29 cellular contexts compared by ENCODE assay signal in genomic region chrX:17869580-17869979, GRCh38.
"Had no signal": no experiment of that assay in that cellular context is flagged by ENCODE, and none has a peak within 500 bp of the region (broad histone marks: within the 10 kb centered on the region; RNA-seq: fewer than 3 reads in every experiment).

No MANE protein-coding gene starts in this region.

- H3K9me3 ChIP-seq: stomach, suprapubic skin, testis, thoracic aorta, thyroid gland, tibial artery, transverse colon, upper lobe of left lung, upper lobe of right lung, uterus, vagina had no signal

- H3K4me1 ChIP-seq: stomach, suprapubic skin, testis, thyroid gland, tibial artery, tibial nerve, transverse colon, upper lobe of left lung, upper lobe of right lung, uterus, vagina had no signal

- H3K27ac ChIP-seq: stomach, suprapubic skin, testis, thoracic aorta, thyroid gland, tibial artery, tibial nerve, transverse colon, upper lobe of left lung, upper lobe of right lung, uterus, vagina had no signal

- H3K4me1 Mint-ChIP-seq: stimulated activated effector memory CD8-positive, alpha-beta T cell treated with anti-CD3 and anti-CD28 coated beads, Interleukin-12 subunit alpha, Interleukin-12 subunit beta, amount 100 ng/mL, for 72 hours; stimulated activated memory B cell treated with anti-CD40 and anti-IgM and Interleukin-4, amounts not matched to agents 10 μg/mL and 1 μg/mL and 100 μg/mL, for 72 hours; stimulated activated naive B cell treated with anti-CD40 and anti-IgM and Interleukin-4, amounts not matched to agents 10 μg/mL and 1 μg/mL and 100 μg/mL, for 72 hours; stimulated activated naive CD8-positive, alpha-beta T cell treated with anti-CD3 and anti-CD28 coated beads, Interleukin-15, amount 100 ng/mL, for 72 hours had no signal

- H3K4me3 ChIP-seq: stomach, suprapubic skin, testis, thoracic aorta, thyroid gland, tibial artery, tibial nerve, transverse colon, upper lobe of left lung, upper lobe of right lung, uterus, vagina had no signal

- H3K27me3 ChIP-seq: stomach, suprapubic skin, testis, thyroid gland, tibial artery, tibial nerve, transverse colon, upper lobe of left lung, upper lobe of right lung, vagina had no signal

- H3K27me3 Mint-ChIP-seq: stimulated activated memory B cell treated with anti-CD40 and anti-IgM and Interleukin-4, amounts not matched to agents 10 μg/mL and 1 μg/mL and 100 μg/mL, for 72 hours had no signal

- H3K9me3 Mint-ChIP-seq: stimulated activated naive CD8-positive, alpha-beta T cell treated with anti-CD3 and anti-CD28 coated beads, Interleukin-15, amount 100 ng/mL, for 72 hours; stimulated activated naive CD8-positive, alpha-beta T cell treated with anti-CD3 and anti-CD28 coated beads, Interleukin-15, Interleukin-2, amounts not matched to agents 100 ng/mL and 50 ng/mL, for 24 hours; type B pancreatic cell had no signal

- DNase-seq: stimulated activated CD4-positive, alpha-beta T cell treated with anti-CD3 and anti-CD28 coated beads, Interleukin-2, amount 100 ng/mL, for 48 hours; stimulated activated CD4-positive, alpha-beta T cell treated with anti-CD3 and anti-CD28 coated beads, Interleukin-4, amount 100 ng/mL, for 1 hour; stimulated activated CD4-positive, alpha-beta T cell treated with anti-CD3 and anti-CD28 coated beads, Interleukin-4, amount 100 ng/mL, for 24 hours; stimulated activated CD4-positive, alpha-beta T cell treated with anti-CD3 and anti-CD28 coated beads, Interleukin-4, amount 100 ng/mL, for 4 hours; stimulated activated CD8-positive, alpha-beta memory T cell treated with anti-CD3 and anti-CD28 coated beads, Interleukin-4, amount 100 ng/mL, for 48 hours; stimulated activated naive B cell treated with anti-CD40 and anti-IgM and Interleukin-4, amounts not matched to agents 10 μg/mL and 1 μg/mL and 100 μg/mL, for 72 hours; stimulated activated naive CD4-positive, alpha-beta T cell; stimulated activated naive CD4-positive, alpha-beta T cell treated with Interleukin-2 at 50 U/mL for 16 hours; stimulated activated naive CD8-positive, alpha-beta T cell treated with anti-CD3 and anti-CD28 coated beads, Interleukin-15, amount 100 ng/mL, for 72 hours; stimulated activated naive CD8-positive, alpha-beta T cell treated with anti-CD3 and anti-CD28 coated beads, Interleukin-15, Interleukin-2, amounts not matched to agents 100 U/mL and 50 U/mL, for 24 hours; stomach; substantia nigra; testis; thyroid gland; tibial artery; transverse colon; trophoblast cell; upper lobe of left lung; upper lobe of right lung; uterus had no signal

- H3K27ac Mint-ChIP-seq: stimulated activated effector memory CD8-positive, alpha-beta T cell treated with anti-CD3 and anti-CD28 coated beads, Interleukin-12 subunit alpha, Interleukin-12 subunit beta, amount 100 ng/mL, for 72 hours; stimulated activated memory B cell treated with anti-CD40 and anti-IgM and Interleukin-4, amounts not matched to agents 10 μg/mL and 1 μg/mL and 100 μg/mL, for 72 hours; stimulated activated naive B cell treated with anti-CD40 and anti-IgM and Interleukin-4, amounts not matched to agents 10 μg/mL and 1 μg/mL and 100 μg/mL, for 72 hours; stimulated activated naive CD8-positive, alpha-beta T cell treated with anti-CD3 and anti-CD28 coated beads, Interleukin-15, amount 100 ng/mL, for 72 hours; stimulated activated naive CD8-positive, alpha-beta T cell treated with anti-CD3 and anti-CD28 coated beads, Interleukin-15, Interleukin-2, amounts not matched to agents 100 ng/mL and 50 ng/mL, for 24 hours; type B pancreatic cell had no signal

- H3K36me3 ChIP-seq: stomach, suprapubic skin, thoracic aorta, thyroid gland, tibial artery, tibial nerve, transverse colon, upper lobe of left lung, upper lobe of right lung, uterus, vagina had no signal

- FAIRE-seq: urothelium cell line had no signal

- H3K4me3 Mint-ChIP-seq: stimulated activated effector memory CD8-positive, alpha-beta T cell treated with anti-CD3 and anti-CD28 coated beads, Interleukin-12 subunit alpha, Interleukin-12 subunit beta, amount 100 ng/mL, for 72 hours; stimulated activated memory B cell treated with anti-CD40 and anti-IgM and Interleukin-4, amounts not matched to agents 10 μg/mL and 1 μg/mL and 100 μg/mL, for 72 hours; stimulated activated naive B cell treated with anti-CD40 and anti-IgM and Interleukin-4, amounts not matched to agents 10 μg/mL and 1 μg/mL and 100 μg/mL, for 72 hours; stimulated activated naive CD8-positive, alpha-beta T cell treated with anti-CD3 and anti-CD28 coated beads, Interleukin-15, amount 100 ng/mL, for 72 hours; stimulated activated naive CD8-positive, alpha-beta T cell treated with anti-CD3 and anti-CD28 coated beads, Interleukin-15, Interleukin-2, amounts not matched to agents 100 ng/mL and 50 ng/mL, for 24 hours; type B pancreatic cell had no signal

- H3K36me3 Mint-ChIP-seq: stimulated activated effector memory CD8-positive, alpha-beta T cell treated with anti-CD3 and anti-CD28 coated beads, Interleukin-12 subunit alpha, Interleukin-12 subunit beta, amount 100 ng/mL, for 72 hours; stimulated activated memory B cell treated with anti-CD40 and anti-IgM and Interleukin-4, amounts not matched to agents 10 μg/mL and 1 μg/mL and 100 μg/mL, for 72 hours; stimulated activated naive B cell treated with anti-CD40 and anti-IgM and Interleukin-4, amounts not matched to agents 10 μg/mL and 1 μg/mL and 100 μg/mL, for 72 hours; type B pancreatic cell had no signal

- ATAC-seq: stimulated activated effector memory CD8-positive, alpha-beta T cell treated with anti-CD3 and anti-CD28 coated beads, Interleukin-12 subunit alpha, Interleukin-12 subunit beta, amount 100 ng/mL, for 72 hours; stimulated activated memory B cell treated with anti-CD40 and anti-IgM and Interleukin-4, amounts not matched to agents 10 μg/mL and 1 μg/mL and 100 μg/mL, for 72 hours; stimulated activated naive B cell treated with anti-CD40 and anti-IgM and Interleukin-4, amounts not matched to agents 10 μg/mL and 1 μg/mL and 100 μg/mL, for 72 hours; stimulated activated naive CD8-positive, alpha-beta T cell treated with anti-CD3 and anti-CD28 coated beads, Interleukin-15, amount 100 ng/mL, for 72 hours; stimulated activated naive CD8-positive, alpha-beta T cell treated with anti-CD3 and anti-CD28 coated beads, Interleukin-15, Interleukin-2, amounts not matched to agents 100 U/mL and 50 U/mL, for 24 hours; upper lobe of right lung had no signal
